In genomic region chr7:17940302-17941170, GRCh38 we compare ENCODE assay signal across 8 cellular contexts. TPM values are rescaled to one million over a fixed set of nuclear protein-coding genes. Genes with fewer than 3 reads are reported as not detected.
DNase-seq lines count a peak whose midpoint lies in the region; ATAC-seq and TF ChIP-seq lines count a peak whose summit lies in the region.

Gene SNX13, minus strand, starts transcription at chr7:17940494. Its CDS starts 199 bp downstream, at chr7:17940295.

- peak within 1 kb of the TSS; percentile 74 to 93 for H3K9ac ChIP-seq in liver (ENCODE audit: low read depth in 1 of 2, low read length in 2 of 2)

- H3K27ac Mint-ChIP-seq in CD4-positive, CD25-positive, alpha-beta regulatory T cell = peak within 1 kb of the TSS; percentile 99

- no peaks in the 10 kb centered on the region for H3K27me3 ChIP-seq in CD4-positive, CD25-positive, alpha-beta regulatory T cell (ENCODE audit: control insufficient read depth, insufficient read depth, low read length)
- H3K27me3 ChIP-seq in liver (ENCODE audit: control insufficient read depth in 4 of 4, insufficient read depth in 4 of 4, low read length in 3 of 4) = no peaks in the 10 kb centered on the region

- no peaks in the 10 kb centered on the region for H3K9me3 ChIP-seq in CD4-positive, CD25-positive, alpha-beta regulatory T cell (ENCODE audit: control insufficient read depth in 2 of 2, low read length in 2 of 2)
- no peaks in the 10 kb centered on the region for H3K9me3 ChIP-seq in liver (ENCODE audit: control insufficient read depth in 4 of 4, low read length in 3 of 4)

- under 1% methylated on average over 78 of the region's 78 CpGs for WGBS in liver

- TF ChIP-seq CTCF in liver (IDR thresholded peaks at IDR 0.05; ENCODE audit: low read depth, low read length, missing input control) = peak; percentile 6

- H3K4me3 ChIP-seq in CD4-positive, CD25-positive, alpha-beta regulatory T cell (ENCODE audit: low read depth, low read length) = peak within 1 kb of the TSS; percentile 80
- peak within 1 kb of the TSS; percentile 84 to 91 (median 90) for H3K4me3 ChIP-seq in liver (ENCODE audit: low read depth in 1 of 3, low read length in 3 of 3)

- peak within 1 kb of the TSS; percentile 93 for H3K27ac ChIP-seq in CD4-positive, CD25-positive, alpha-beta regulatory T cell (ENCODE audit: insufficient read depth, low read length, poor library complexity, severe bottlenecking)
- H3K27ac ChIP-seq in liver (ENCODE audit: low read depth in 1 of 2, low read length in 2 of 2) = peak within 1 kb of the TSS; percentile 93 to 95

- peak; percentile 88 to 95 (median 89) for DNase-seq in CD4-positive, CD25-positive, alpha-beta regulatory T cell
- DNase-seq in NCI-H748 treated with DMSO at 0.1 percent for 48 hours (lab: John Stamatoyannopoulos, UW) (peak; percentile 85), dermis microvascular lymphatic vessel endothelial cell (ENCODE audit: low read depth in 2 of 2) (peak; percentile 82 to 95)
- peak; percentile 83 to 85 for DNase-seq in activated CD4-positive, alpha-beta T cell treated with anti-CD3 and anti-CD28 coated beads, Interleukin-2, amount 50 U/mL, for 4 hours
- DNase-seq in stimulated activated CD4-positive, alpha-beta T cell treated with anti-CD3 and anti-CD28 coated beads, Interleukin-4, amount 100 ng/mL, for 24 hours = peak; percentile 92

- H3K9me3 Mint-ChIP-seq in CD4-positive, CD25-positive, alpha-beta regulatory T cell = peaks cover 0 to 2% (median 0%) of the 10 kb centered on the region in 7 donors

- no peaks in the 10 kb centered on the region for H3K36me3 Mint-ChIP-seq in CD4-positive, CD25-positive, alpha-beta regulatory T cell

- H3K4me1 Mint-ChIP-seq in CD4-positive, CD25-positive, alpha-beta regulatory T cell = peaks cover 30 to 56% (median 35%) of the 10 kb centered on the region in 4 donors

- peaks cover 36% of the 10 kb centered on the region for H3K4me1 ChIP-seq in CD4-positive, CD25-positive, alpha-beta regulatory T cell (ENCODE audit: control insufficient read depth, insufficient read depth, low read length, poor library complexity, severe bottlenecking)
- H3K4me1 ChIP-seq in liver (ENCODE audit: control insufficient read depth in 4 of 4, insufficient read depth in 4 of 4, low read length in 3 of 4) = peaks cover 0 to 28% (median 16%) of the 10 kb centered on the region in 4 donors

- peak; percentile 97 to 98 for ATAC-seq in CD4-positive, CD25-positive, alpha-beta regulatory T cell (ENCODE audit: low read depth in 2 of 2)
- ATAC-seq in GM19395 (IDR thresholded peaks at IDR 0.05; ENCODE audit: unreplicated experiment) (peak; percentile 90), HG03565 (IDR thresholded peaks at IDR 0.05; ENCODE audit: unreplicated experiment) (peak; percentile 89)

- peaks cover 2% of the 10 kb centered on the region for H3K36me3 ChIP-seq in CD4-positive, CD25-positive, alpha-beta regulatory T cell (ENCODE audit: control insufficient read depth, insufficient read depth, low read length)
- no peaks in the 10 kb centered on the region for H3K36me3 ChIP-seq in liver (ENCODE audit: control insufficient read depth in 4 of 4, insufficient read depth in 3 of 4, low read depth in 1 of 4, low read length in 3 of 4)

- peaks cover 5% of the 10 kb centered on the region for H3K27me3 Mint-ChIP-seq in CD4-positive, CD25-positive, alpha-beta regulatory T cell

- peak in 1 of 2 donors; percentile 10 for TF ChIP-seq RAD21 in liver (IDR thresholded peaks at IDR 0.05)

- H3K4me3 Mint-ChIP-seq in CD4-positive, CD25-positive, alpha-beta regulatory T cell = peak within 1 kb of the TSS; percentile 95 to 100 (median 98)

TF ChIP-seq in liver, 16 proteins besides CTCF, POLR2A, EP300 and RAD21:
- TF ChIP-seq MAX (IDR thresholded peaks at IDR 0.05) = peak; percentile 6
- peak in 1 of 2 donors; percentile 30 for TF ChIP-seq GABPA (IDR thresholded peaks at IDR 0.05 in 1 of 2, conservative IDR thresholded peaks at IDR 0.05 in 1 of 2)
- TF ChIP-seq FOXA2 (IDR thresholded peaks at IDR 0.05) = no peak
- TF ChIP-seq REST (IDR thresholded peaks at IDR 0.05) = peak; percentile 14
- TF ChIP-seq FOXA1 (IDR thresholded peaks at IDR 0.05) = no peak
- TF ChIP-seq SP1 (IDR thresholded peaks at IDR 0.05) = peak; percentile 44
- TF ChIP-seq JUND (IDR thresholded peaks at IDR 0.05) = no peak
- TF ChIP-seq RXRA (IDR thresholded peaks at IDR 0.05) = no peak
- TF ChIP-seq ATF3 (IDR thresholded peaks at IDR 0.05) = no peak
- peak; percentile 100 for TF ChIP-seq YY1 (IDR thresholded peaks at IDR 0.05)
- TF ChIP-seq HNF4G (IDR thresholded peaks at IDR 0.05) = no peak
- no peak for TF ChIP-seq ZBTB33 (IDR thresholded peaks at IDR 0.05)
- peak; percentile 30 for TF ChIP-seq TAF1 (conservative IDR thresholded peaks at IDR 0.05)
- TF ChIP-seq EGR1 (IDR thresholded peaks at IDR 0.05; ENCODE audit: low read depth in 2 of 2) = no peak
- no peak for TF ChIP-seq NR2F2 (IDR thresholded peaks at IDR 0.05)
- no peak for TF ChIP-seq HNF4A (conservative IDR thresholded peaks at IDR 0.05)
TF ChIP-seq in liver: peak in this region for 6.

RNA-seq across cellular contexts. Expression of gene SNX13, which starts in this region (rescaled TPM):
- 32.5 TPM for total RNA-seq in CD4-positive, CD25-positive, alpha-beta regulatory T cell
- polyA plus RNA-seq in CD4-positive, CD25-positive, alpha-beta regulatory T cell = 10 to 100 TPM; 11.9 to 13.1 (median 12.8) TPM
- total RNA-seq in dermis microvascular lymphatic vessel endothelial cell = 18.5 and 27.8 TPM in 2 replicates
- total RNA-seq in liver = 10 to 100 TPM; 21.5 to 28.1 TPM
- 1 to 10 TPM; 5.4 to 6.4 TPM for polyA plus RNA-seq in liver

Comparison
In these comparisons a context has a peak if more than half of its experiments do, and no peak if none do; other contexts are left out.
1. Peak in every context shown above with its lines: DNase-seq, ATAC-seq, H3K4me3 ChIP-seq and H3K27ac ChIP-seq.